ENCODE assay signal across 33 cellular contexts in genomic region chr11:27263046-27263445, GRCh38.
"Had no signal": no experiment of that assay in that cellular context is flagged by ENCODE, and none has a peak within 500 bp of the region (broad histone marks: within the 10 kb centered on the region; RNA-seq: fewer than 3 reads in every experiment).

No MANE protein-coding gene starts in this region.

- H3K36me3 Mint-ChIP-seq: activated naive CD8-positive, alpha-beta T cell had no signal

- H3K9me3 ChIP-seq: adrenal gland, body of pancreas, esophagus squamous epithelium, gastrocnemius medialis had no signal

- H3K4me3 Mint-ChIP-seq: activated B cell treated with CpG ODN at 0.5 μM for 24 hours; activated CD8-positive, alpha-beta T cell treated with anti-CD3 and anti-CD28 coated beads for 36 hours; activated naive CD8-positive, alpha-beta T cell; activated T-cell treated with anti-CD3 and anti-CD28 coated beads, Interleukin-2, amount 50 U/mL, for 4 hours; activated T-helper 17 cell treated with anti-CD3 and anti-CD28 coated beads, Interleukin-2, amount 50 U/mL, for 72 hours; effector memory CD8-positive, alpha-beta T cell; T-helper 17 cell; T-helper 2 cell treated with Interferon-gamma antibody and Interleukin-4, amounts not matched to agents 5 μg/mL and 100 μg/mL, for 36 hours had no signal

- H3K4me1 Mint-ChIP-seq: activated B cell treated with CpG ODN at 0.5 μM for 24 hours; activated T-helper 17 cell treated with anti-CD3 and anti-CD28 coated beads, Interleukin-2, amount 50 U/mL, for 72 hours; T-helper 17 cell had no signal

- ATAC-seq: activated CD4-positive, CD25-positive, alpha-beta regulatory T cell treated with anti-CD3 and anti-CD28 coated beads, Interleukin-2, amount 50 U/mL, for 24 hours; activated CD8-positive, alpha-beta T cell treated with anti-CD3 and anti-CD28 coated beads for 36 hours; activated T-cell treated with anti-CD3 and anti-CD28 coated beads, Interleukin-2, amount 50 U/mL, for 4 hours; activated T-helper 17 cell treated with anti-CD3 and anti-CD28 coated beads, Interleukin-2, amount 50 U/mL, for 72 hours; body of pancreas; effector memory CD8-positive, alpha-beta T cell; foreskin keratinocyte; gastrocnemius medialis; heart left ventricle; T-helper 17 cell had no signal

- H3K4me3 ChIP-seq: adrenal gland, body of pancreas, esophagus squamous epithelium, gastrocnemius medialis, heart left ventricle had no signal

- H3K36me3 ChIP-seq: adrenal gland, esophagus squamous epithelium, gastrocnemius medialis, heart left ventricle, WERI-Rb-1 had no signal

- DNase-seq: activated B cell treated with CpG ODN at 0.5 μM for 24 hours; activated CD4-positive, alpha-beta T cell treated with anti-CD3 and anti-CD28 coated beads for 48 hours; activated CD4-positive, alpha-beta T cell treated with anti-CD3 and anti-CD28 coated beads, Interleukin-2, amount 50 U/mL, for 1 hour; activated CD4-positive, alpha-beta T cell treated with anti-CD3 and anti-CD28 coated beads, Interleukin-2, amount 50 U/mL, for 48 hours; activated CD8-positive, alpha-beta memory T cell treated with anti-CD3 and anti-CD28 coated beads for 24 hours; activated CD8-positive, alpha-beta T cell treated with anti-CD3 and anti-CD28 coated beads for 36 hours; activated effector memory CD4-positive, alpha-beta T cell treated with Interleukin-2 at 50 U/mL for 16 hours; activated gamma-delta T cell treated with Interleukin-2 at 50 U/mL for 16 hours; activated naive CD4-positive, alpha-beta T cell treated with anti-CD3 and anti-CD28 coated beads, Interleukin-2, amount 50 U/mL, for 16 hours; activated naive CD4-positive, alpha-beta T cell treated with Interleukin-2 at 50 U/mL for 16 hours; activated T-cell treated with anti-CD3 and anti-CD28 coated beads, Interleukin-2, amount 50 U/mL, for 4 hours; adrenal gland; amygdala; aorta; body of pancreas; caudate nucleus; cortex of kidney; dermis blood vessel endothelial cell; effector CD4-positive, alpha-beta T cell; effector memory CD8-positive, alpha-beta T cell; esophagus squamous epithelium; foreskin keratinocyte; gastrocnemius medialis; glutamatergic neuron; heart left ventricle; T-helper 17 cell; T1000; WERI-Rb-1 had no signal

- H3K27ac ChIP-seq: adrenal gland, body of pancreas, epithelial cell of prostate, esophagus squamous epithelium, foreskin keratinocyte, gastrocnemius medialis, WERI-Rb-1 had no signal

- H3K27me3 Mint-ChIP-seq: T-helper 17 cell had no signal

- H3K27ac Mint-ChIP-seq: activated B cell treated with CpG ODN at 0.5 μM for 24 hours; activated CD8-positive, alpha-beta T cell treated with anti-CD3 and anti-CD28 coated beads for 36 hours; activated naive CD8-positive, alpha-beta T cell; activated T-helper 17 cell treated with anti-CD3 and anti-CD28 coated beads, Interleukin-2, amount 50 U/mL, for 72 hours; effector memory CD8-positive, alpha-beta T cell; T-helper 17 cell; T-helper 2 cell treated with Interferon-gamma antibody and Interleukin-4, amounts not matched to agents 5 μg/mL and 100 μg/mL, for 36 hours had no signal

- H3K4me1 ChIP-seq: adrenal gland, body of pancreas, esophagus squamous epithelium, foreskin keratinocyte, gastrocnemius medialis, heart left ventricle had no signal

- H3K27me3 ChIP-seq: adrenal gland, body of pancreas, esophagus squamous epithelium, foreskin keratinocyte, gastrocnemius medialis, heart left ventricle had no signal

- H3K9me3 Mint-ChIP-seq: activated B cell treated with CpG ODN at 0.5 μM for 24 hours; activated CD8-positive, alpha-beta T cell treated with anti-CD3 and anti-CD28 coated beads for 36 hours; activated T-cell treated with anti-CD3 and anti-CD28 coated beads, Interleukin-2, amount 50 U/mL, for 4 hours; T-helper 2 cell treated with Interferon-gamma antibody and Interleukin-4, amounts not matched to agents 5 μg/mL and 100 μg/mL, for 36 hours had no signal
